8 cellular contexts compared by ENCODE assay signal in genomic region chr9:93566408-93567270, GRCh38. TPM values are rescaled to one million over a fixed set of nuclear protein-coding genes. Genes with fewer than 3 reads are reported as not detected.
A peak's percentile ranks its signal among the peaks of the same experiment; 100 is the strongest.
DNase-seq lines count a peak whose midpoint lies in the region.

No MANE protein-coding gene starts in this region.

- peak overlapping the region; percentile 93 for H4K8ac ChIP-seq in neuronal stem cell (ENCODE audit: low read depth, low read length)

- no peak overlapping the region for H3K14ac ChIP-seq in neuronal stem cell (ENCODE audit: low read length)

- peak overlapping the region; percentile 79 for H2AK5ac ChIP-seq in neuronal stem cell (ENCODE audit: low read depth, low read length)

- H2BK15ac ChIP-seq in neuronal stem cell (ENCODE audit: low read length) = peak overlapping the region; percentile 27

- H3K27me3 ChIP-seq in HAP-1 (ENCODE audit: low read depth) (no peaks in the 10 kb centered on the region), MG63 (no peaks in the 10 kb centered on the region), neuronal stem cell (ENCODE audit: control insufficient read depth in 3 of 3, insufficient read depth in 3 of 3, low read depth in 1 of 3, low read length in 3 of 3) (no peaks in the 10 kb centered on the region)

- peak overlapping the region; percentile 77 for H3K27ac ChIP-seq in neuronal stem cell (replicated peaks; ENCODE audit: low read length)
- peak overlapping the region; percentile 96 for H3K27ac ChIP-seq in substantia nigra (ENCODE audit: low read depth, low read length, poor library complexity, severe bottlenecking)

- peaks cover 2% of the 10 kb centered on the region for H3K79me1 ChIP-seq in neuronal stem cell (ENCODE audit: low read depth, low read length)

- H4K91ac ChIP-seq in neuronal stem cell (ENCODE audit: low read depth, low read length, poor library complexity) = peak overlapping the region; percentile 87

- H3K4me1 ChIP-seq in HAP-1 (peaks cover 5% of the 10 kb centered on the region), neuronal stem cell (ENCODE audit: control insufficient read depth in 2 of 2, insufficient read depth in 1 of 2, low read depth in 1 of 2, low read length in 2 of 2) (peaks cover 2 to 5% of the 10 kb centered on the region in 2 donors)

- no peak overlapping the region for H3K4ac ChIP-seq in neuronal stem cell (ENCODE audit: low read length)

- peak overlapping the region; percentile 88 for H2AFZ ChIP-seq in neuronal stem cell (ENCODE audit: low read length)

- H3K4me3 ChIP-seq in HAP-1 (peak overlapping the region; percentile 37), MG63 (peak overlapping the region; percentile 74), neuronal stem cell (ENCODE audit: low read length in 2 of 2) (peak overlapping the region; percentile 55 to 81)

- H3K4me2 ChIP-seq in neuronal stem cell (ENCODE audit: insufficient read depth, low read length, poor library complexity, severe bottlenecking) = peak overlapping the region; percentile 95

- no peak overlapping the region for H2BK12ac ChIP-seq in neuronal stem cell (ENCODE audit: low read length)

- H2BK5ac ChIP-seq in neuronal stem cell (ENCODE audit: low read length) = peak overlapping the region; percentile 77

- H3K9me3 ChIP-seq in HAP-1 = peaks cover 2% of the 10 kb centered on the region
- peaks cover 10% of the 10 kb centered on the region for H3K9me3 ChIP-seq in MG63
- peaks cover 1 to 13% of the 10 kb centered on the region in 2 donors for H3K9me3 ChIP-seq in neuronal stem cell (replicated peaks in 1 of 2; ENCODE audit: control insufficient read depth in 2 of 2, insufficient read depth in 1 of 2, low read depth in 1 of 2, low read length in 2 of 2)

- no CpG with 5 or more reads among the region's 69 CpGs for WGBS in neuronal stem cell (ENCODE audit: extremely low coverage in 2 of 2, insufficient read length in 2 of 2, insufficient replicate concordance in 1 of 2), 2 donors

- H3K36me3 ChIP-seq in HAP-1 (replicated peaks) = peaks cover 28% of the 10 kb centered on the region
- H3K36me3 ChIP-seq in MG63 = peaks cover 40% of the 10 kb centered on the region
- peaks cover 13 to 41% of the 10 kb centered on the region in 2 donors for H3K36me3 ChIP-seq in neuronal stem cell (replicated peaks in 1 of 2; ENCODE audit: control insufficient read depth in 2 of 2, insufficient read depth in 2 of 2, low read length in 2 of 2)

- peak overlapping the region; percentile 97 for H2BK120ac ChIP-seq in neuronal stem cell (ENCODE audit: low read depth, low read length)

- in situ Hi-C loops in HAP-1 (cut with MboI; ENCODE audit: low sequenced_read_pairs) = no loop called here

- H3K23ac ChIP-seq in neuronal stem cell (ENCODE audit: low read depth, low read length, poor library complexity) = peak overlapping the region; percentile 45

- peak; percentile 97 for DNase-seq in GDM1 (lab: John Stamatoyannopoulos, UW)
- DNase-seq in HAP-1 (ENCODE audit: low spot score in 2 of 2) = peak; percentile 88 to 99
- DNase-seq in MG63 = peak; percentile 95
- DNase-seq in SHP77 treated with DMSO at 0.1 percent for 48 hours (lab: John Stamatoyannopoulos, UW) = peak; percentile 84
- DNase-seq in activated naive CD4-positive, alpha-beta T cell (lab: John Stamatoyannopoulos, UW) = peak; percentile 99
- peak; percentile 88 for DNase-seq in foreskin melanocyte
- peak; percentile 94 for DNase-seq in neuronal stem cell (ENCODE audit: low spot score)
- peak; percentile 78 to 100 (median 97) for DNase-seq in substantia nigra (lab: John Stamatoyannopoulos, UW)

- peak overlapping the region; percentile 97 for H3K18ac ChIP-seq in neuronal stem cell (ENCODE audit: low read length)

- peak overlapping the region; percentile 94 for H3K9ac ChIP-seq in neuronal stem cell (ENCODE audit: low read depth, low read length, poor library complexity)

RNA-seq across cellular contexts. Expression of gene PHF2, which starts 9.7 kb away (rescaled TPM):
- total RNA-seq in MG63 (2014; rRNA removed; shearing (Covaris generic); ENCODE audit: low replicate concordance) = 6.6 and 7.0 TPM in 2 replicates
- 19.9 TPM for polyA plus RNA-seq in neuronal stem cell (2013, experiment 1 of 2)
- 19.8 TPM for polyA plus RNA-seq in neuronal stem cell (2013, experiment 2 of 2)

Comparison
In these comparisons a context has a peak if more than half of its experiments do, and no peak if none do; other contexts are left out.
1. Peak in every context shown above with its lines: DNase-seq, H3K4me3 ChIP-seq and H3K27ac ChIP-seq.